Comparison of ENCODE assay signal across 11 cellular contexts in genomic region chr20:34525342-34525708, GRCh38. TPM values are rescaled to one million over a fixed set of nuclear protein-coding genes. Genes with fewer than 3 reads are reported as not detected.
DNase-seq lines count a peak whose midpoint lies in the region; ATAC-seq and TF ChIP-seq lines count a peak whose summit lies in the region.
"Had no signal": no experiment of that assay in that cellular context is flagged by ENCODE, and none has a peak within 500 bp of the region (broad histone marks: within the 10 kb centered on the region; RNA-seq: fewer than 3 reads in every experiment).

No MANE protein-coding gene starts in this region.

- peaks cover 49% of the 10 kb centered on the region for H3K79me2 ChIP-seq in fibroblast of lung (ENCODE audit: control insufficient read depth, insufficient read depth, low read length)

- H3K27me3 ChIP-seq in fibroblast of lung (ENCODE audit: control insufficient read depth, insufficient read depth, low read length) = no peaks in the 10 kb centered on the region

- H3K9me3 Mint-ChIP-seq in activated CD8-positive, alpha-beta memory T cell treated with anti-CD3 and anti-CD28 coated beads, Interleukin-2, amount 10 ng/mL, durations not matched to agents 7 days and 5 days (ENCODE audit: low read depth) = no peaks in the 10 kb centered on the region
- H3K9me3 Mint-ChIP-seq: activated naive CD4-positive, alpha-beta T cell treated with anti-CD3 and anti-CD28 coated beads, Interleukin-2, amount 50 U/mL, for 24 hours had no signal

- DNase-seq in T-helper 17 cell (no peak), fibroblast of lung (ENCODE audit: low read depth in 2 of 2) (no peak), putamen (ENCODE audit: low spot score) (peak; percentile 45), GM10266 (ENCODE audit: extremely low spot score) (no peak), DMS114 treated with DMSO at 0.1 percent for 48 hours (lab: John Stamatoyannopoulos, UW; ENCODE audit: unreplicated experiment) (no peak)
- DNase-seq in activated CD8-positive, alpha-beta memory T cell treated with anti-CD3 and anti-CD28 coated beads, Interleukin-2, amount 10 ng/mL, durations not matched to agents 7 days and 5 days = no peak
- DNase-seq in activated T-cell treated with anti-CD3 and anti-CD28 coated beads, Interleukin-2, amount 50 U/mL, for 1 hour = no peak
- DNase-seq: activated CD4-positive, alpha-beta T cell treated with anti-CD3 and anti-CD28 coated beads for 4 hours; NCI-H1694 treated with DMSO at 0.1 percent for 48 hours had no signal

- H3K27ac ChIP-seq in 22Rv1 (peak overlapping the region; percentile 80), fibroblast of lung (ENCODE audit: insufficient read depth, low read length) (peak overlapping the region; percentile 39)

- CTCF ChIA-PET in activated CD8-positive, alpha-beta memory T cell treated with anti-CD3 and anti-CD28 coated beads, Interleukin-2, amount 10 ng/mL, durations not matched to agents 7 days and 5 days (lab: Charles Lee) = interaction anchor here (0.6 to 5.6 kb wide), 4 partner anchors 8 to 213 kb away, joined by 3 to 56 read pairs (median 4); partner anchors contain the start of gene DYNLRB1

- no peak overlapping the region for H2AFZ ChIP-seq in fibroblast of lung (ENCODE audit: low read length)

- no peak overlapping the region for H3K4me2 ChIP-seq in fibroblast of lung (ENCODE audit: extremely low read depth, insufficient read depth, low read length)

- peaks cover 8% of the 10 kb centered on the region for H3K36me3 ChIP-seq in fibroblast of lung (ENCODE audit: control insufficient read depth, insufficient read depth, low read length)

- no peaks in the 10 kb centered on the region for H3K9me3 ChIP-seq in T-helper 17 cell (ENCODE audit: control insufficient read depth, low read length, poor library complexity, severe bottlenecking)
- no peaks in the 10 kb centered on the region for H3K9me3 ChIP-seq in fibroblast of lung (ENCODE audit: control insufficient read depth, insufficient read depth, low read depth, low read length)

- H3K36me3 Mint-ChIP-seq in T-helper 17 cell (ENCODE audit: low read depth) = no peaks in the 10 kb centered on the region
- H3K36me3 Mint-ChIP-seq in activated CD8-positive, alpha-beta memory T cell treated with anti-CD3 and anti-CD28 coated beads, Interleukin-2, amount 10 ng/mL, durations not matched to agents 7 days and 5 days = peaks cover 12% of the 10 kb centered on the region

- peaks cover 40% of the 10 kb centered on the region for H3K4me1 ChIP-seq in fibroblast of lung (ENCODE audit: control insufficient read depth, extremely low read depth, insufficient read depth, low read length)

- no peak overlapping the region for H3K4me3 Mint-ChIP-seq in T-helper 17 cell
- H3K4me3 Mint-ChIP-seq in activated CD8-positive, alpha-beta memory T cell treated with anti-CD3 and anti-CD28 coated beads, Interleukin-2, amount 10 ng/mL, durations not matched to agents 7 days and 5 days = no peak overlapping the region
- H3K4me3 Mint-ChIP-seq: activated naive CD4-positive, alpha-beta T cell treated with anti-CD3 and anti-CD28 coated beads, Interleukin-2, amount 50 U/mL, for 24 hours had no signal

- peaks cover 22% of the 10 kb centered on the region for H3K4me1 Mint-ChIP-seq in T-helper 17 cell
- H3K4me1 Mint-ChIP-seq in activated CD8-positive, alpha-beta memory T cell treated with anti-CD3 and anti-CD28 coated beads, Interleukin-2, amount 10 ng/mL, durations not matched to agents 7 days and 5 days = peaks cover 5% of the 10 kb centered on the region

- H3K4me3 ChIP-seq in fibroblast of lung (replicated peaks in 1 of 4; ENCODE audit: control extremely low read depth in 1 of 4, insufficient read depth in 1 of 4, low read depth in 3 of 4, low read length in 4 of 4) = no peak overlapping the region

- TF ChIP-seq CTCF in 22Rv1 (IDR thresholded peaks at IDR 0.05) (no peak), fibroblast of lung (conservative IDR thresholded peaks at IDR 0.05 in 1 of 2, IDR thresholded peaks at IDR 0.05 in 1 of 2; ENCODE audit: low read depth in 1 of 2, low read length in 2 of 2) (no peak), GM10266 (IDR thresholded peaks at IDR 0.05; ENCODE audit: control insufficient read depth, insufficient read depth, low read depth, missing control alignments) (no peak)

- ATAC-seq in T-helper 17 cell = no peak
- ATAC-seq in activated CD8-positive, alpha-beta memory T cell treated with anti-CD3 and anti-CD28 coated beads, Interleukin-2, amount 10 ng/mL, durations not matched to agents 7 days and 5 days = no peak

- no peak overlapping the region for H3K9ac ChIP-seq in fibroblast of lung (ENCODE audit: insufficient read depth, low read length)

- peak overlapping the region; percentile 37 for H3K27ac Mint-ChIP-seq in T-helper 17 cell
- H3K27ac Mint-ChIP-seq in activated CD8-positive, alpha-beta memory T cell treated with anti-CD3 and anti-CD28 coated beads, Interleukin-2, amount 10 ng/mL, durations not matched to agents 7 days and 5 days = no peak overlapping the region
- H3K27ac Mint-ChIP-seq: activated naive CD4-positive, alpha-beta T cell treated with anti-CD3 and anti-CD28 coated beads, Interleukin-2, amount 50 U/mL, for 24 hours had no signal

- no peaks in the 10 kb centered on the region for H3K27me3 Mint-ChIP-seq in T-helper 17 cell
- no peaks in the 10 kb centered on the region for H3K27me3 Mint-ChIP-seq in activated CD8-positive, alpha-beta memory T cell treated with anti-CD3 and anti-CD28 coated beads, Interleukin-2, amount 10 ng/mL, durations not matched to agents 7 days and 5 days
- H3K27me3 Mint-ChIP-seq: activated naive CD4-positive, alpha-beta T cell treated with anti-CD3 and anti-CD28 coated beads, Interleukin-2, amount 50 U/mL, for 24 hours had no signal

- H4K20me1 ChIP-seq in fibroblast of lung (ENCODE audit: control insufficient read depth, extremely low read depth, insufficient read depth, low read length) = no peaks in the 10 kb centered on the region

RNA-seq across cellular contexts. Expression of gene DYNLRB1, which starts 9.1 kb away (rescaled TPM):
- total RNA-seq in T-helper 17 cell (10 to 100 TPM; 52.8 to 62.0 TPM), fibroblast of lung (39.8 and 107 TPM in 2 replicates)
- polyA plus RNA-seq in fibroblast of lung = 352 and 524 TPM in 2 replicates
- polyA plus RNA-seq in fibroblast of lung (2012) = 440 and 469 TPM in 2 replicates
- polyA minus RNA-seq in fibroblast of lung (ENCODE audit: low replicate concordance) = 222 and 333 TPM in 2 replicates
- total RNA-seq in activated CD8-positive, alpha-beta memory T cell treated with anti-CD3 and anti-CD28 coated beads, Interleukin-2, amount 10 ng/mL, durations not matched to agents 7 days and 5 days = 10 to 100 TPM; 88.5 to 93.6 TPM

RNA-seq across cellular contexts. Expression of gene MAP1LC3A, which starts 33.2 kb away (rescaled TPM):
- total RNA-seq in T-helper 17 cell = 10 to 100 TPM; 11.7 to 13.7 TPM
- total RNA-seq in fibroblast of lung = 21.8 and 30.4 TPM in 2 replicates
- polyA plus RNA-seq in fibroblast of lung = 14.0 and 19.3 TPM in 2 replicates
- 46.9 and 58.9 TPM in 2 replicates for polyA plus RNA-seq in fibroblast of lung (2012)
- polyA minus RNA-seq in fibroblast of lung (ENCODE audit: low replicate concordance) = 10.8 and 36.7 TPM in 2 replicates
- total RNA-seq in activated CD8-positive, alpha-beta memory T cell treated with anti-CD3 and anti-CD28 coated beads, Interleukin-2, amount 10 ng/mL, durations not matched to agents 7 days and 5 days = 1 to 10 TPM; 4.7 to 5.2 TPM
